8 cellular contexts compared by ENCODE assay signal in the genomic region with DNA sequence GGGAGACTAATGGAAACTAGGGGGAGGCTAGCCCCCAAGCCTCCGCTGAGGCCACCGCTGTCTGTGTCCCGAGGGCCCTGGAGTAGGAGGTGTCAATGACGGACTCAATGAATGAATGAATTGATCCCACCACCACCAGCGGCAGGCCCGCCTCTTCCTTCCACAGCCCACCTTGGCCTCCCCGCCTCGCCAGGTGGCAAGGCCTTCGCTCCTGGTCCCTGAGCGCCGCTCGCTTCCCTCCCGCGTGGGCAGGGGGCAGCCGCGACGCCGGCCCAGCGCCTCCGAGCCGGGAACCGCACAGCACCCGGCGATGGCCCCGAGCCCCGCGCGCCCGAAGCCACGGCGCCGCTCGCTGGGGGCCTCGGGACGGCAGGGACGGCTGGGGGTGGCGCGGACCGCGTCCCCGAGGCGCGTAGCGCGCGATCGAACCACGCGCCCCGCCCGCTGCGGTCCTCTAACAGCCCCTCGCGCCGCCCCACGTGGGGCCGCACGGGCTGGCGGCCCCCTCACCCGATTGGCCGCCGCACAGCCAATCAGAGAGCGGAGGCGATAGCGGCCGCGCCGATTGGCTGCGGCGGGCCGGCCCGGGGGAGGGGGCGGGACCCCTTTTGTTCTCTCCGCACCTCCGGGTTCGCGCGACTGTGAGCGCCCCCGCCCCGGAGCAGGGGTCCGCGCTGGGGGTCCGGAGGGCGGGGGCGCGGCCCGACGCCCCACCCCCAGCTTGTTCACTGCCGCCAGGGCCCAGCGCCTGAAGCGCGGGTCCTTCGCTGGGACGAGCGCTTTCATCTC. TPM values are rescaled to one million over a fixed set of nuclear protein-coding genes. Genes with fewer than 3 reads are reported as not detected.
DNase-seq lines count a peak whose midpoint lies in the region; ATAC-seq and TF ChIP-seq lines count a peak whose summit lies in the region.

No MANE protein-coding gene starts in this region.

- TF ChIP-seq EP300 in esophagus muscularis mucosa (IDR thresholded peaks at IDR 0.05) = no peak

- H3K4me3 ChIP-seq in esophagus muscularis mucosa = peak overlapping the region; percentile 53 to 67 (median 60)

- no peak for TF ChIP-seq CTCF in esophagus muscularis mucosa (IDR thresholded peaks at IDR 0.05)

- H3K27ac ChIP-seq in esophagus muscularis mucosa (replicated peaks in 1 of 4) = peak overlapping the region; percentile 55 to 67 (median 64)

- H3K36me3 Mint-ChIP-seq in activated T-cell treated with anti-CD3 and anti-CD28 coated beads, Interleukin-2, amount 50 U/mL, for 24 hours (ENCODE audit: low read depth) = no peaks in the 10 kb centered on the region

- H3K36me3 ChIP-seq in esophagus muscularis mucosa = no peaks in the 10 kb centered on the region

- peaks cover 17% of the 10 kb centered on the region for H3K4me1 Mint-ChIP-seq in activated T-cell treated with anti-CD3 and anti-CD28 coated beads, Interleukin-2, amount 50 U/mL, for 24 hours (ENCODE audit: low read depth)

- TF ChIP-seq POLR2A in esophagus muscularis mucosa (IDR thresholded peaks at IDR 0.05; ENCODE audit: low read depth) = no peak

- no peaks in the 10 kb centered on the region for H3K9me3 ChIP-seq in esophagus muscularis mucosa

- H3K27ac Mint-ChIP-seq in activated T-cell treated with anti-CD3 and anti-CD28 coated beads, Interleukin-2, amount 50 U/mL, for 24 hours = no peak overlapping the region

- H3K27me3 ChIP-seq in esophagus muscularis mucosa = no peaks in the 10 kb centered on the region

- peaks cover 40% of the 10 kb centered on the region for H3K27me3 Mint-ChIP-seq in activated T-cell treated with anti-CD3 and anti-CD28 coated beads, Interleukin-2, amount 50 U/mL, for 24 hours

- peaks cover 38 to 54% (median 51%) of the 10 kb centered on the region in 4 donors for H3K4me1 ChIP-seq in esophagus muscularis mucosa

- intact Hi-C loops in esophagus muscularis mucosa (cut with DNase I) = loop anchor here (5.0 kb wide), 2 partner anchors 79 to 189 kb away; no protein-coding TSS in a partner anchor

- H3K9me3 Mint-ChIP-seq in activated T-cell treated with anti-CD3 and anti-CD28 coated beads, Interleukin-2, amount 50 U/mL, for 24 hours = no peaks in the 10 kb centered on the region

- peak overlapping the region; percentile 37 for H3K4me3 Mint-ChIP-seq in activated T-cell treated with anti-CD3 and anti-CD28 coated beads, Interleukin-2, amount 50 U/mL, for 24 hours

- peak; percentile 99 for DNase-seq in GM03348 (ENCODE audit: low spot score)
- DNase-seq in NCI-H510A (lab: John Stamatoyannopoulos, UW) = peak; percentile 50
- DNase-seq in activated T-cell treated with anti-CD3 and anti-CD28 coated beads, Interleukin-2, amount 50 U/mL, for 24 hours = peak; percentile 67
- DNase-seq in esophagus muscularis mucosa (ENCODE audit: extremely low spot score) = no peak
- peak; percentile 54 for DNase-seq in myocyte (ENCODE audit: low read depth)
- peak; percentile 34 to 68 (median 58) for DNase-seq in stimulated activated naive CD4-positive, alpha-beta T cell (lab: John Stamatoyannopoulos, UW)

- ATAC-seq in HG03378 (IDR thresholded peaks at IDR 0.05; ENCODE audit: unreplicated experiment) (no peak), GM19023 (IDR thresholded peaks at IDR 0.05; ENCODE audit: unreplicated experiment) (no peak)

- WGBS in esophagus muscularis mucosa = 18% methylated on average over 19 of the region's 96 CpGs

RNA-seq across cellular contexts. Expression of a gene that starts 31.4 kb away (rescaled TPM):
- 1,000 to 10,000 TPM in 3 of 4 donors, 100 to 1,000 TPM in 1; 972 to 1,850 (median 1,126) TPM for total RNA-seq in esophagus muscularis mucosa
- 1,458 and 1,934 TPM in 2 replicates for total RNA-seq in myocyte
- polyA plus RNA-seq in myocyte (2012) = 4,670 TPM

RNA-seq across cellular contexts. Expression of a gene that starts 47.0 kb away (rescaled TPM):
- 1 to 10 TPM; 1.2 to 2.4 (median 1.7) TPM for total RNA-seq in esophagus muscularis mucosa
- 1.5 and 3.0 TPM in 2 replicates for total RNA-seq in myocyte
- 4.4 TPM for polyA plus RNA-seq in myocyte (2012)
